9 cellular contexts compared by ENCODE assay signal in the genomic region with DNA sequence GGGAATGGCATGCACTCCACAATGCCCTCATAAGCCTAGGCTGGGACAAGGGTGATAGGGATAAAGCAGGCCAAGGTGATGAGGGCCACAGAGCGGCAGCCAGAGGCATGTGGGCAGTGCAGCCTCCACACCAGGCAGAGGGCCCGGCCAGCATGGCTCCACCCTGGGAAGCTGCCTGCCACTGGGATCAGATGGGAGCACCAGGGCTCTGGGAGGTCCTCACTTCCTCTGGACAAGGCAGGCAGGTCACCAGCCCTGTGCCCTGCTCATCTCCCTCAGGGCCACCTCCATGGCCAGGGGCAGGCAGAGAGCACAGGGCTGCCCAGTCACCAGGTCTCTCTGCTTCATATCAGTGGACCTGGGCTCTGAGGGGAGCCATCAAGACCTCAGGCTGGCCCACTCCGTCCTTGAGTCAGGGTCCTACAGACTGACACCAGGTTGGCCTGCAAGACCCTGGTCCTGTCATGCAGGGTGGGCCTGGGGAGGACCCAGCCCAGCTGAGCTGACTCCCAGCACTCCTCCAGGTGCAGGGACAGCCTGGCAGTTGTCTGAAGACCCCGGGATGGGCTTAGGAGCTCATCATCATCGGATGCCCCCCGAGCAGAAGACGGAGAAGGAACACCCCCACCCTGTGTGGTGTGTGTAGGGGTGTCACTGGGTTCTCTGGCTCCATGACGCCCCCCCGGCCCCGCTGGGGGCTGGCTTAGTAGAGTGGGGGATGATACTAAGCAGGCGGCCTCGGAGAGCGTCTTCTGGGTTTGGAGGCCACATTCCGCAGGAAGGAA. TPM values are rescaled to one million over a fixed set of nuclear protein-coding genes. Genes with fewer than 3 reads are reported as not detected.
DNase-seq lines count a peak whose midpoint lies in the region; ATAC-seq and TF ChIP-seq lines count a peak whose summit lies in the region.
"Not testable (repeated sequence)": the region's sequence is repeated elsewhere in the genome, so short reads cannot be mapped to it uniquely, and the experiment has no call there.
"Had no signal": no experiment of that assay in that cellular context is flagged by ENCODE, and none has a peak within 500 bp of the region (broad histone marks: within the 10 kb centered on the region; RNA-seq: fewer than 3 reads in every experiment).

No MANE protein-coding gene starts in this region.

- not testable (repeated sequence) for H3K36me3 Mint-ChIP-seq in activated T-helper 17 cell treated with anti-CD3 and anti-CD28 coated beads, Interleukin-2, amount 50 U/mL, for 72 hours (ENCODE audit: low read depth); brain; naive thymus-derived CD4-positive, alpha-beta T cell

- not testable (repeated sequence) for H4K91ac ChIP-seq in trophoblast cell (ENCODE audit: low read depth, low read length)

- CTCF ChIA-PET in naive thymus-derived CD4-positive, alpha-beta T cell (lab: Charles Lee) = not testable (repeated sequence)

- POLR2A ChIA-PET in naive thymus-derived CD4-positive, alpha-beta T cell (lab: Charles Lee) = not testable (repeated sequence)

- H3K4me3 Mint-ChIP-seq in activated T-helper 17 cell treated with anti-CD3 and anti-CD28 coated beads, Interleukin-2, amount 50 U/mL, for 72 hours = peak overlapping the region; percentile 60
- peak overlapping the region; percentile 81 to 82 (median 82) for H3K4me3 Mint-ChIP-seq in brain
- H3K4me3 Mint-ChIP-seq in naive thymus-derived CD4-positive, alpha-beta T cell = peak overlapping the region in 8 of 10 donors; percentile 9 to 84 (median 49)

- H3K27me3 ChIP-seq in H7 (ENCODE audit: control insufficient read depth, insufficient read depth, low read length); WERI-Rb-1 (ENCODE audit: insufficient read depth, low read depth, severe bottlenecking); naive thymus-derived CD4-positive, alpha-beta T cell (ENCODE audit: control insufficient read depth in 2 of 2, insufficient read depth in 2 of 2, low read length in 2 of 2); trophoblast cell (ENCODE audit: insufficient read depth, low read length): not testable (repeated sequence)

- not testable (repeated sequence) for H4K12ac ChIP-seq in trophoblast cell (ENCODE audit: low read depth, low read length)

- H3K9me3 ChIP-seq in WERI-Rb-1 (ENCODE audit: severe bottlenecking); naive thymus-derived CD4-positive, alpha-beta T cell (ENCODE audit: control insufficient read depth in 2 of 3, low read length in 3 of 3); trophoblast cell (ENCODE audit: insufficient read depth, low read depth, low read length): not testable (repeated sequence)

- H3K27ac Mint-ChIP-seq in activated T-helper 17 cell treated with anti-CD3 and anti-CD28 coated beads, Interleukin-2, amount 50 U/mL, for 72 hours = not testable (repeated sequence)
- H3K27ac Mint-ChIP-seq in brain = peak overlapping the region in 4 of 5 experiments; percentile 83 to 94 (median 89)
- H3K27ac Mint-ChIP-seq in naive thymus-derived CD4-positive, alpha-beta T cell = peak overlapping the region in 2 of 9 donors; percentile 19 to 47

- not testable (repeated sequence) for H3K4me1 Mint-ChIP-seq in activated T-helper 17 cell treated with anti-CD3 and anti-CD28 coated beads, Interleukin-2, amount 50 U/mL, for 72 hours; naive thymus-derived CD4-positive, alpha-beta T cell
- peaks cover 17% of the 10 kb centered on the region for H3K4me1 Mint-ChIP-seq in brain

- DNase-seq in H7 (peak; percentile 59), Right ventricle myocardium inferior (ENCODE audit: missing footprints) (peak; percentile 57), trophoblast cell (peak; percentile 21 to 34)
- not testable (repeated sequence) for DNase-seq in WERI-Rb-1; naive thymus-derived CD4-positive, alpha-beta T cell

- not testable (repeated sequence) for H2AFZ ChIP-seq in trophoblast cell (ENCODE audit: insufficient read depth, low read length, poor library complexity)

- H3K23ac ChIP-seq in trophoblast cell (ENCODE audit: low read length) = not testable (repeated sequence)

- H3K9me3 Mint-ChIP-seq in activated T-helper 17 cell treated with anti-CD3 and anti-CD28 coated beads, Interleukin-2, amount 50 U/mL, for 72 hours; brain; naive thymus-derived CD4-positive, alpha-beta T cell: not testable (repeated sequence)

- H2BK5ac ChIP-seq in trophoblast cell (ENCODE audit: low read depth, low read length, poor library complexity) = not testable (repeated sequence)

- H3K4me1 ChIP-seq in naive thymus-derived CD4-positive, alpha-beta T cell (ENCODE audit: control insufficient read depth in 2 of 2, insufficient read depth in 2 of 2, low read length in 2 of 2); trophoblast cell (ENCODE audit: control insufficient read depth in 1 of 2, insufficient read depth in 2 of 2, low read length in 2 of 2): not testable (repeated sequence)

- not testable (repeated sequence) for H3K27me3 Mint-ChIP-seq in activated T-helper 17 cell treated with anti-CD3 and anti-CD28 coated beads, Interleukin-2, amount 50 U/mL, for 72 hours; brain
- H3K27me3 Mint-ChIP-seq in naive thymus-derived CD4-positive, alpha-beta T cell = peaks cover 0 to 14% (median 10%) of the 10 kb centered on the region in 5 donors

- not testable (repeated sequence) for H3K18ac ChIP-seq in trophoblast cell (ENCODE audit: low read length)

- not testable (repeated sequence) for H2BK12ac ChIP-seq in trophoblast cell (ENCODE audit: low read length)

- H3K4me2 ChIP-seq in trophoblast cell (ENCODE audit: low read length) = not testable (repeated sequence)

- H3K27ac ChIP-seq in WERI-Rb-1 = peak overlapping the region; percentile 53
- not testable (repeated sequence) for H3K27ac ChIP-seq in naive thymus-derived CD4-positive, alpha-beta T cell (ENCODE audit: low read depth, low read length); trophoblast cell (ENCODE audit: low read depth, low read length)

- not testable (repeated sequence) for H3K4ac ChIP-seq in trophoblast cell (ENCODE audit: low read depth, low read length)

- not testable (repeated sequence) for H3K4me3 ChIP-seq in H7 (ENCODE audit: insufficient read depth, low read depth, low read length); WERI-Rb-1 (ENCODE audit: low read depth, low read length); naive thymus-derived CD4-positive, alpha-beta T cell (ENCODE audit: low read length); trophoblast cell (ENCODE audit: low read depth, low read length)

- H4K8ac ChIP-seq in trophoblast cell (ENCODE audit: low read depth, low read length) = not testable (repeated sequence)

- not testable (repeated sequence) for TF ChIP-seq CTCF in WERI-Rb-1 (IDR thresholded peaks at IDR 0.05; ENCODE audit: low read depth, low read length); brain (conservative IDR thresholded peaks at IDR 0.05)

- no CpG with 5 or more reads among the region's 14 CpGs for WGBS in trophoblast cell (ENCODE audit: extremely low coverage, insufficient coverage, insufficient read length)

- intact Hi-C loops in Right ventricle myocardium inferior (cut with DNase I); naive thymus-derived CD4-positive, alpha-beta T cell (cut with micrococcal nuclease): not testable (repeated sequence)

- H3K79me2 ChIP-seq in trophoblast cell (ENCODE audit: control insufficient read depth, insufficient read depth, low read length, poor library complexity) = not testable (repeated sequence)

- not testable (repeated sequence) for H3K79me1 ChIP-seq in trophoblast cell (ENCODE audit: low read length)

- not testable (repeated sequence) for H2AK5ac ChIP-seq in trophoblast cell (ENCODE audit: low read length)

- H2BK120ac ChIP-seq in trophoblast cell (ENCODE audit: insufficient read depth, low read length, poor library complexity) = not testable (repeated sequence)

- not testable (repeated sequence) for H3K36me3 ChIP-seq in H7 (replicated peaks; ENCODE audit: control insufficient read depth, insufficient read depth, low read length); WERI-Rb-1; naive thymus-derived CD4-positive, alpha-beta T cell (ENCODE audit: control insufficient read depth in 2 of 3, insufficient read depth in 3 of 3, low read length in 3 of 3); trophoblast cell (ENCODE audit: control insufficient read depth in 1 of 2, insufficient read depth in 2 of 2, low read length in 2 of 2)

- not testable (repeated sequence) for H3K9ac ChIP-seq in trophoblast cell (ENCODE audit: low read length)

- ATAC-seq in activated T-helper 17 cell treated with anti-CD3 and anti-CD28 coated beads, Interleukin-2, amount 50 U/mL, for 72 hours (replicated peaks); Right ventricle myocardium inferior; naive thymus-derived CD4-positive, alpha-beta T cell: not testable (repeated sequence)

- not testable (repeated sequence) for H3K14ac ChIP-seq in trophoblast cell (ENCODE audit: low read length)

RNA-seq across cellular contexts. Expression of gene PRODH, which starts 33.3 kb away (rescaled TPM):
- total RNA-seq in H7 (2014; rRNA removed; shearing (Covaris generic)) = 34.3 and 53.1 TPM in 2 replicates
- total RNA-seq in activated T-helper 17 cell treated with anti-CD3 and anti-CD28 coated beads, Interleukin-2, amount 50 U/mL, for 72 hours = 1 to 10 TPM in 1 of 2 donors, not detected in 1; 1.1 TPM
- 2.2 TPM for polyA plus RNA-seq in brain (ENCODE audit: insufficient read depth, low read depth, low replicate concordance)
- total RNA-seq in Right ventricle myocardium inferior = 7.4 TPM
- under 1 TPM in 4 of 5 experiments, not detected in 1; 0.08 to 0.51 (median 0.28) TPM for total RNA-seq in naive thymus-derived CD4-positive, alpha-beta T cell
- under 1 TPM in 1 of 2 donors, not detected in 1; 0.04 TPM for polyA plus RNA-seq in naive thymus-derived CD4-positive, alpha-beta T cell
- 0.97 and 1.5 TPM in 2 replicates for polyA plus RNA-seq in trophoblast cell (2013)
- total RNA-seq: lung microvascular endothelial cell, OCI-LY7 had no signal
